12 cellular contexts compared by ENCODE assay signal in the genomic region with DNA sequence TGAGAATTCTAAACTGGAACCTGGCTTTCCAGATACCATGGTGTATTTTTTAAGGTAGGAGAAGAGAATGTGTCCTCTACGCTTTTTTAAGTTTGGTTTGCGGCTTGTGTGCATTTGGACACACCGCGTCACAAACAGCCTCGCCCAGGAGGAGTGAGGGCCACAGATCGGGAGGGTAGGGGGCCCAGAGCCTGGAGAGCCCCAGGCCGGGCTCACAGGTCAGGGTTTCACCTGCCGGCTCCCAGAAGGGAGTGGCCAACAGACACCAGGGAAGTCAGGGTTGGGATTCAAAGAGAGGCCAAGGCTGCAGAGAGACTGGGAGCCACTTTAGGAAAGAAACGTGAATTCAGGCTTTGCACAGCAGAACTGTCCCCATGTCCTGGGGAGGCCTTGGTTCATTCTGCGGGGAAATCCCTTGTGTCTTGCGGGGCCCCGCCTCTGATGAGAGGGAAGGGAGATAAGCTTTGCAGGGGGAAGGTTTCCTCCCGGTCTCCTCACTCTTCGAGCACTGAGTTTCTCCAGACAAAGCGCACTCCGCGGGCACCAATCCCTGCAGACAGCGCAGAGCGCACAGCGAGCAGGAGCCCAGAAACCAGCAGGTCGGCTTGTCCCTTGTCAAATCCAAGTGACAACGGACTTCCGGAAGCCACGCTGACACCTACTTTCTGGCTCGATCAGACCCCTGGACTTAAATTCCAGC. TPM values are rescaled to one million over a fixed set of nuclear protein-coding genes. Genes with fewer than 3 reads are reported as not detected.
DNase-seq lines count a peak whose midpoint lies in the region; ATAC-seq and TF ChIP-seq lines count a peak whose summit lies in the region.
"Had no signal": no experiment of that assay in that cellular context is flagged by ENCODE, and none has a peak within 500 bp of the region (broad histone marks: within the 10 kb centered on the region; RNA-seq: fewer than 3 reads in every experiment).

No MANE protein-coding gene starts in this region.

- peaks cover 6% of the 10 kb centered on the region for H3K4me1 Mint-ChIP-seq in T-helper 17 cell

- no peak overlapping the region for H3K27ac Mint-ChIP-seq in T-helper 17 cell

- H3K27me3 ChIP-seq in fibroblast of lung (ENCODE audit: control insufficient read depth, insufficient read depth, low read length) (no peaks in the 10 kb centered on the region), rectal smooth muscle tissue (ENCODE audit: control insufficient read depth, insufficient read depth, low read length) (no peaks in the 10 kb centered on the region), tibial nerve (no peaks in the 10 kb centered on the region)

- H4K20me1 ChIP-seq in fibroblast of lung (ENCODE audit: control insufficient read depth, extremely low read depth, insufficient read depth, low read length), result no peaks in the 10 kb centered on the region

- H3K27ac ChIP-seq in fibroblast of lung (ENCODE audit: insufficient read depth, low read length), result peak overlapping the region; percentile 94
- peak overlapping the region; percentile 98 for H3K27ac ChIP-seq in rectal smooth muscle tissue (ENCODE audit: low read depth, low read length)
- peak overlapping the region in 1 of 4 donors; percentile 99 for H3K27ac ChIP-seq in tibial nerve

- no peak for TF ChIP-seq CTCF in fibroblast of lung (conservative IDR thresholded peaks at IDR 0.05 in 1 of 2, IDR thresholded peaks at IDR 0.05 in 1 of 2; ENCODE audit: low read depth in 1 of 2, low read length in 2 of 2)
- TF ChIP-seq CTCF in GM20000 (IDR thresholded peaks at IDR 0.05; ENCODE audit: extremely low read depth, missing control alignments), result no peak
- TF ChIP-seq CTCF in tibial nerve (IDR thresholded peaks at IDR 0.05), result no peak

- H3K36me3 Mint-ChIP-seq in T-helper 17 cell (ENCODE audit: low read depth), result no peaks in the 10 kb centered on the region

- H3K36me3 ChIP-seq in fibroblast of lung (ENCODE audit: control insufficient read depth, insufficient read depth, low read length), result peaks cover 3% of the 10 kb centered on the region
- no peaks in the 10 kb centered on the region for H3K36me3 ChIP-seq in rectal smooth muscle tissue (ENCODE audit: control insufficient read depth, insufficient read depth, low read length)
- peaks cover 0 to 11% (median 0%) of the 10 kb centered on the region in 3 donors for H3K36me3 ChIP-seq in tibial nerve

- WGBS in tibial nerve, 2 donors, result 78 to 91% methylated on average over 24 to 25 of the region's 25 CpGs

- no peaks in the 10 kb centered on the region for H3K9me3 ChIP-seq in T-helper 17 cell (ENCODE audit: control insufficient read depth, low read length, poor library complexity, severe bottlenecking)
- H3K9me3 ChIP-seq in fibroblast of lung (ENCODE audit: control insufficient read depth, insufficient read depth, low read depth, low read length), result no peaks in the 10 kb centered on the region
- no peaks in the 10 kb centered on the region for H3K9me3 ChIP-seq in tibial nerve

- no peak overlapping the region for H2AFZ ChIP-seq in fibroblast of lung (ENCODE audit: low read length)

- DNase-seq in D341Med (ENCODE audit: low spot score) (peak; percentile 33), T-helper 17 cell (no peak), fibroblast of lung (ENCODE audit: low read depth in 2 of 2) (no peak), GM20000 (ENCODE audit: low spot score) (no peak), NOMO-1 treated with dmso at 0.1 percent for 144 hours (lab: John Stamatoyannopoulos, UW; ENCODE audit: unreplicated experiment) (no peak), tibial nerve (ENCODE audit: low spot score in 2 of 2) (no peak)
- DNase-seq: DMS53, head of caudate nucleus, midbrain, NCI-H1436 treated with DMSO at 0.1 percent for 48 hours had no signal

- H3K9ac ChIP-seq in fibroblast of lung (ENCODE audit: insufficient read depth, low read length), result peak overlapping the region; percentile 4
- no peak overlapping the region for H3K9ac ChIP-seq in rectal smooth muscle tissue (ENCODE audit: low read length)

- ATAC-seq in T-helper 17 cell (no peak), GM21423 (IDR thresholded peaks at IDR 0.05; ENCODE audit: unreplicated experiment) (no peak)

- peak overlapping the region; percentile 31 to 84 (median 54) for H3K4me3 ChIP-seq in fibroblast of lung (replicated peaks in 1 of 4; ENCODE audit: control extremely low read depth in 1 of 4, insufficient read depth in 1 of 4, low read depth in 3 of 4, low read length in 4 of 4)
- H3K4me3 ChIP-seq in rectal smooth muscle tissue (ENCODE audit: low read length), result peak overlapping the region; percentile 29
- no peak overlapping the region for H3K4me3 ChIP-seq in tibial nerve

- H3K79me2 ChIP-seq in fibroblast of lung (ENCODE audit: control insufficient read depth, insufficient read depth, low read length), result peaks cover 35% of the 10 kb centered on the region

- TF ChIP-seq EP300 in tibial nerve (IDR thresholded peaks at IDR 0.05), result no peak

- H3K4me1 ChIP-seq in fibroblast of lung (ENCODE audit: control insufficient read depth, extremely low read depth, insufficient read depth, low read length) (peaks cover 7% of the 10 kb centered on the region), rectal smooth muscle tissue (ENCODE audit: control insufficient read depth, insufficient read depth, low read length) (peaks cover 21% of the 10 kb centered on the region), tibial nerve (peaks cover 0 to 35% (median 15%) of the 10 kb centered on the region in 4 donors)

- peak overlapping the region; percentile 41 for H3K4me3 Mint-ChIP-seq in T-helper 17 cell

- no peak for TF ChIP-seq POLR2A in tibial nerve (IDR thresholded peaks at IDR 0.05)

- peaks cover 56% of the 10 kb centered on the region for H3K27me3 Mint-ChIP-seq in T-helper 17 cell

- peak overlapping the region; percentile 96 for H3K4me2 ChIP-seq in fibroblast of lung (ENCODE audit: extremely low read depth, insufficient read depth, low read length)

RNA-seq across cellular contexts. Expression of a gene that starts 2.0 kb away (rescaled TPM):
- 1 to 10 TPM; 1.5 to 8.0 TPM for total RNA-seq in T-helper 17 cell
- total RNA-seq in fibroblast of lung, result 269 and 408 TPM in 2 replicates
- polyA plus RNA-seq in fibroblast of lung, result 549 and 646 TPM in 2 replicates
- 613 and 673 TPM in 2 replicates for polyA plus RNA-seq in fibroblast of lung (2012)
- 453 and 575 TPM in 2 replicates for polyA minus RNA-seq in fibroblast of lung (ENCODE audit: low replicate concordance)
- total RNA-seq in tibial nerve, result 100 to 1,000 TPM; 245 to 506 (median 331) TPM

RNA-seq across cellular contexts. Expression of a gene that starts 51.9 kb away (rescaled TPM):
- total RNA-seq in T-helper 17 cell (not detected), fibroblast of lung (0.26 and 1.7 TPM in 2 replicates), tibial nerve (100 to 1,000 TPM in 1 of 4 donors, 10 to 100 TPM in 3; 18.8 to 135 (median 61.6) TPM)
- 0.12 and 0.21 TPM in 2 replicates for polyA plus RNA-seq in fibroblast of lung
- polyA plus RNA-seq in fibroblast of lung (2012), result 0.22 and 0.33 TPM in 2 replicates
- polyA minus RNA-seq in fibroblast of lung (ENCODE audit: low replicate concordance), result not detected in 2 replicates

Comparison
In these comparisons a context has a peak if more than half of its experiments do, and no peak if none do; other contexts are left out.
1. H3K4me3 ChIP-seq: peak in fibroblast of lung (4 of 4) and rectal smooth muscle tissue (single experiment); none in tibial nerve (0 of 4).
2. RNA of a gene that starts 2.0 kb away (total RNA-seq): 245 to 506 TPM in tibial nerve and 269 to 408 TPM in fibroblast of lung; 1.5 to 8.0 TPM in T-helper 17 cell; every median in the first group is over 10 times any median in the second.